In genomic region chr19:35717665-35718344, GRCh38 we compare ENCODE assay signal across 8 cellular contexts. TPM values are rescaled to one million over a fixed set of nuclear protein-coding genes. Genes with fewer than 3 reads are reported as not detected.
DNase-seq lines count a peak whose midpoint lies in the region; ATAC-seq and TF ChIP-seq lines count a peak whose summit lies in the region.

Gene KMT2B, plus strand, starts transcription at chr19:35718003. Its CDS starts 16 bp downstream, at chr19:35718019.

- no peaks in the 10 kb centered on the region for H3K27me3 Mint-ChIP-seq in activated CD4-positive, alpha-beta T cell treated with anti-CD3 and anti-CD28 coated beads, Interleukin-2, amount 10 ng/mL, durations not matched to agents 24 days and 14 days
- H3K27me3 Mint-ChIP-seq in T-cell, result no peaks in the 10 kb centered on the region
- peaks cover 15% of the 10 kb centered on the region for H3K27me3 Mint-ChIP-seq in endothelial cell (ENCODE audit: unreplicated experiment)

- no peak for TF ChIP-seq POLR2A in vagina (IDR thresholded peaks at IDR 0.05)

- H3K36me3 ChIP-seq in mucosa of descending colon (ENCODE audit: low read depth), result peaks cover 2% of the 10 kb centered on the region
- peaks cover 0 to 28% of the 10 kb centered on the region in 2 donors for H3K36me3 ChIP-seq in vagina

- peak within 1 kb of the TSS; percentile 93 for H3K27ac Mint-ChIP-seq in activated CD4-positive, alpha-beta T cell treated with anti-CD3 and anti-CD28 coated beads, Interleukin-2, amount 10 ng/mL, durations not matched to agents 24 days and 14 days
- peak within 1 kb of the TSS; percentile 94 for H3K27ac Mint-ChIP-seq in T-cell
- peak within 1 kb of the TSS; percentile 82 for H3K27ac Mint-ChIP-seq in endothelial cell (ENCODE audit: unreplicated experiment)

- H3K4me3 Mint-ChIP-seq in activated CD4-positive, alpha-beta T cell treated with anti-CD3 and anti-CD28 coated beads, Interleukin-2, amount 10 ng/mL, durations not matched to agents 24 days and 14 days, result peak within 1 kb of the TSS; percentile 94
- peak within 1 kb of the TSS; percentile 90 to 100 (median 91) for H3K4me3 Mint-ChIP-seq in T-cell
- peak within 1 kb of the TSS; percentile 96 for H3K4me3 Mint-ChIP-seq in endothelial cell (ENCODE audit: unreplicated experiment)

- CTCF ChIA-PET in T-cell (lab: Charles Lee), result no interaction called here

- H3K9me3 Mint-ChIP-seq in activated CD4-positive, alpha-beta T cell treated with anti-CD3 and anti-CD28 coated beads, Interleukin-2, amount 10 ng/mL, durations not matched to agents 24 days and 14 days, result no peaks in the 10 kb centered on the region
- no peaks in the 10 kb centered on the region for H3K9me3 Mint-ChIP-seq in T-cell
- no peaks in the 10 kb centered on the region for H3K9me3 Mint-ChIP-seq in endothelial cell (ENCODE audit: unreplicated experiment)

- no peak for TF ChIP-seq CTCF in endothelial cell (IDR thresholded peaks at IDR 0.05; ENCODE audit: unreplicated experiment)
- TF ChIP-seq CTCF in mucosa of descending colon (IDR thresholded peaks at IDR 0.05), result no peak
- TF ChIP-seq CTCF in vagina (IDR thresholded peaks at IDR 0.05), result no peak

- H3K9me3 ChIP-seq in mucosa of descending colon, result no peaks in the 10 kb centered on the region
- H3K9me3 ChIP-seq in vagina, result no peaks in the 10 kb centered on the region

- no peak for DNase-seq in activated CD4-positive, alpha-beta T cell treated with anti-CD3 and anti-CD28 coated beads, Interleukin-2, amount 10 ng/mL, durations not matched to agents 24 days and 14 days
- no peak for DNase-seq in activated CD4-positive, alpha-beta T cell treated with anti-CD3 and anti-CD28 coated beads, Interleukin-2, amount 50 U/mL, for 48 hours
- DNase-seq in T-cell (peak in 2 of 34 experiments; percentile 15 to 16), endothelial cell (ENCODE audit: low spot score) (no peak), mucosa of descending colon (peak in 1 of 3 donors; percentile 96), vagina (ENCODE audit: extremely low spot score in 2 of 2) (no peak), RPMI8226 (no peak)

- no peaks in the 10 kb centered on the region for H3K27me3 ChIP-seq in vagina

- peaks cover 63% of the 10 kb centered on the region for H3K36me3 Mint-ChIP-seq in activated CD4-positive, alpha-beta T cell treated with anti-CD3 and anti-CD28 coated beads, Interleukin-2, amount 10 ng/mL, durations not matched to agents 24 days and 14 days (ENCODE audit: low read depth)
- peaks cover 18% of the 10 kb centered on the region for H3K36me3 Mint-ChIP-seq in T-cell
- H3K36me3 Mint-ChIP-seq in endothelial cell (ENCODE audit: low read depth, unreplicated experiment), result peaks cover 4% of the 10 kb centered on the region

- intact Hi-C loops in activated CD4-positive, alpha-beta T cell treated with anti-CD3 and anti-CD28 coated beads, Interleukin-2, amount 10 ng/mL, durations not matched to agents 24 days and 14 days (cut with micrococcal nuclease), result loop anchor here (1.0 to 5.0 kb wide), 11 partner anchors 16 to 397 kb away; partner anchors contain the start of genes ARHGAP33, PROSER3, PSENEN and TBCB
- intact Hi-C loops in mucosa of descending colon (cut with DNase I, micrococcal nuclease) (no loop called here), vagina (cut with DNase I) (loop anchor here (5.0 to 10.0 kb wide), 2 partner anchors 171 to 217 kb away; partner anchors contain the start of genes LRFN3 and TMEM147)

- ATAC-seq in HG03520 (IDR thresholded peaks at IDR 0.05; ENCODE audit: unreplicated experiment), result peak; percentile 5
- peak; percentile 50 to 58 (median 54) for ATAC-seq in T-cell (replicated peaks in 1 of 4)
- peak; percentile 74 for ATAC-seq in mucosa of descending colon

- peaks cover 21% of the 10 kb centered on the region for H3K4me1 ChIP-seq in mucosa of descending colon (ENCODE audit: low read depth)
- peaks cover 30% of the 10 kb centered on the region for H3K4me1 ChIP-seq in vagina

- H3K4me3 ChIP-seq in mucosa of descending colon (peak within 1 kb of the TSS; percentile 85), vagina (peak within 1 kb of the TSS; percentile 67 to 86)

- H3K27ac ChIP-seq in vagina, result peak within 1 kb of the TSS; percentile 85

- H3K4me1 Mint-ChIP-seq in activated CD4-positive, alpha-beta T cell treated with anti-CD3 and anti-CD28 coated beads, Interleukin-2, amount 10 ng/mL, durations not matched to agents 24 days and 14 days, result peaks cover 43% of the 10 kb centered on the region
- H3K4me1 Mint-ChIP-seq in T-cell, result peaks cover 56 to 65% (median 61%) of the 10 kb centered on the region in 3 donors
- peaks cover 22% of the 10 kb centered on the region for H3K4me1 Mint-ChIP-seq in endothelial cell (ENCODE audit: unreplicated experiment)

- POLR2A ChIA-PET in T-cell (lab: Charles Lee), result no interaction called here

RNA-seq across cellular contexts. Expression of gene KMT2B, which starts in this region (rescaled TPM):
- 60.0 and 64.5 TPM in 2 replicates for total RNA-seq in activated CD4-positive, alpha-beta T cell treated with anti-CD3 and anti-CD28 coated beads, Interleukin-2, amount 10 ng/mL, durations not matched to agents 24 days and 14 days
- total RNA-seq in T-cell (100 to 1,000 TPM in 1 of 5 donors, 10 to 100 TPM in 4; 76.4 to 107 (median 92.5) TPM), endothelial cell (ENCODE audit: unreplicated experiment) (51.7 TPM), mucosa of descending colon (10 to 100 TPM; 35.9 to 49.2 (median 37.5) TPM), vagina (16.0 TPM)

Comparison
In these comparisons a context has a peak if more than half of its experiments do, and no peak if none do; other contexts are left out.
1. ATAC-seq: peak in every context shown above with its lines; median percentile 74 in mucosa of descending colon; 54 in T-cell; 5 in HG03520.
2. intact Hi-C loops: an anchor here in activated CD4-positive, alpha-beta T cell treated with anti-CD3 and anti-CD28 coated beads, Interleukin-2, amount 10 ng/mL, durations not matched to agents 24 days and 14 days (1.0 to 5.0 kb wide) and vagina (5.0 to 10.0 kb wide); none called in mucosa of descending colon.